In genomic region chr14:77141592-77142288, GRCh38 we compare ENCODE assay signal across 8 cellular contexts. TPM values are rescaled to one million over a fixed set of nuclear protein-coding genes. Genes with fewer than 3 reads are reported as not detected.
DNase-seq lines count a peak whose midpoint lies in the region; ATAC-seq, FAIRE-seq and TF ChIP-seq lines count a peak whose summit lies in the region.

ZDHHC22 (minus strand) TSS chr14:77141791; CDS start chr14:77139738, 2,053 bp downstream.

- H3K4me3 ChIP-seq in endothelial cell of umbilical vein (replicated peaks in 1 of 3; ENCODE audit: insufficient read depth in 1 of 3, low read depth in 1 of 3, low read length in 3 of 3) (peak within 1 kb of the TSS in 2 of 3 experiments; percentile 6 to 34), gastroesophageal sphincter (peak within 1 kb of the TSS in 1 of 2 donors; percentile 47)

- H2AFZ ChIP-seq in endothelial cell of umbilical vein (ENCODE audit: low read depth, low read length): peak within 1 kb of the TSS; percentile 51

- TF ChIP-seq CTCF in endothelial cell of umbilical vein (IDR thresholded peaks at IDR 0.05; ENCODE audit: extremely low read depth in 1 of 2, insufficient read depth in 1 of 2, low read depth in 1 of 2, low read length in 2 of 2): no peak
- no peak for TF ChIP-seq CTCF in osteocyte (IDR thresholded peaks at IDR 0.05)
- TF ChIP-seq CTCF in gastroesophageal sphincter (IDR thresholded peaks at IDR 0.05): no peak

- peaks cover 18% of the 10 kb centered on the region for H3K4me1 Mint-ChIP-seq in osteocyte (ENCODE audit: unreplicated experiment)

- no peak for FAIRE-seq in endothelial cell of umbilical vein (lab: Jason Lieb, UNC)

- H3K4me3 Mint-ChIP-seq in osteocyte (ENCODE audit: unreplicated experiment): peak within 1 kb of the TSS; percentile 62

- H3K27ac ChIP-seq in endothelial cell of umbilical vein (ENCODE audit: insufficient read depth, low read depth, low read length): no peak within 1 kb of the TSS
- H3K27ac ChIP-seq in gastroesophageal sphincter: no peak within 1 kb of the TSS

- H3K9me3 ChIP-seq in endothelial cell of umbilical vein (replicated peaks; ENCODE audit: control insufficient read depth, insufficient read depth, low read length): no peaks in the 10 kb centered on the region
- no peaks in the 10 kb centered on the region for H3K9me3 ChIP-seq in gastroesophageal sphincter

- no peak for TF ChIP-seq POLR2A in endothelial cell of umbilical vein (IDR thresholded peaks at IDR 0.05; ENCODE audit: low read depth, low read length)
- no peak for TF ChIP-seq POLR2A in gastroesophageal sphincter (IDR thresholded peaks at IDR 0.05)

- intact Hi-C loops in endothelial cell of umbilical vein (cut with micrococcal nuclease): loop anchor here (2.0 kb wide), 3 partner anchors 65 to 179 kb away; partner anchors contain the start of genes GSTZ1 and POMT2

- no peaks in the 10 kb centered on the region for H3K36me3 Mint-ChIP-seq in osteocyte (ENCODE audit: unreplicated experiment)

- no peak within 1 kb of the TSS for H3K9ac ChIP-seq in endothelial cell of umbilical vein (replicated peaks; ENCODE audit: extremely low read depth, insufficient read depth, low read length)

- no TSS peak for BruUV-seq in endothelial cell of umbilical vein (replicated peaks; lab: Mats Ljungman, UMichigan)

- POLR2A ChIA-PET in endothelial cell of umbilical vein (lab: Charles Lee): no interaction called here

- peaks cover 77% of the 10 kb centered on the region for H3K27me3 Mint-ChIP-seq in osteocyte (ENCODE audit: unreplicated experiment)

- dilution Hi-C loops in endothelial cell of umbilical vein (cut with MboI; ENCODE audit: extremely low pct_ligation_motif_present, low sequenced_read_pairs): no loop called here

- TF ChIP-seq EP300 in gastroesophageal sphincter (IDR thresholded peaks at IDR 0.05): no peak

- no peaks in the 10 kb centered on the region for H3K79me2 ChIP-seq in endothelial cell of umbilical vein (ENCODE audit: control insufficient read depth, insufficient read depth, low read length)

- DNase-seq in DMS 273 (lab: John Stamatoyannopoulos, UW; ENCODE audit: unreplicated experiment) (peak; percentile 95), NCI-H2227 (lab: John Stamatoyannopoulos, UW; ENCODE audit: unreplicated experiment) (peak; percentile 76), endothelial cell of umbilical vein (ENCODE audit: low read depth, low spot score) (no peak), osteocyte (ENCODE audit: extremely low spot score, unreplicated experiment) (no peak), DMS153 treated with DMSO at 0.1 percent for 48 hours (lab: John Stamatoyannopoulos, UW; ENCODE audit: unreplicated experiment) (no peak), NCI-H226 (no peak)

- H3K27ac Mint-ChIP-seq in osteocyte (ENCODE audit: unreplicated experiment): no peak within 1 kb of the TSS

- H3K9me3 Mint-ChIP-seq in osteocyte (ENCODE audit: unreplicated experiment): no peaks in the 10 kb centered on the region

- no peaks in the 10 kb centered on the region for H3K36me3 ChIP-seq in endothelial cell of umbilical vein (ENCODE audit: control insufficient read depth in 2 of 2, extremely low read depth in 1 of 2, insufficient read depth in 2 of 2, low read length in 2 of 2)
- no peaks in the 10 kb centered on the region for H3K36me3 ChIP-seq in gastroesophageal sphincter

- peak within 1 kb of the TSS; percentile 57 for H3K4me2 ChIP-seq in endothelial cell of umbilical vein (ENCODE audit: insufficient read depth, low read length)

- H3K4me1 ChIP-seq in endothelial cell of umbilical vein (ENCODE audit: control insufficient read depth, extremely low read depth, insufficient read depth, low read length): peaks cover 13% of the 10 kb centered on the region
- peaks cover 0 to 31% (median 14%) of the 10 kb centered on the region in 3 donors for H3K4me1 ChIP-seq in gastroesophageal sphincter

- ATAC-seq in HG02678 (IDR thresholded peaks at IDR 0.05; ENCODE audit: unreplicated experiment): no peak
- ATAC-seq in gastroesophageal sphincter: no peak

- peaks cover 63 to 69% of the 10 kb centered on the region in 2 experiments for H3K27me3 ChIP-seq in endothelial cell of umbilical vein (ENCODE audit: control insufficient read depth in 2 of 2, insufficient read depth in 2 of 2, low read length in 2 of 2)
- peaks cover 100% of the 10 kb centered on the region for H3K27me3 ChIP-seq in gastroesophageal sphincter

- H3K9me1 ChIP-seq in endothelial cell of umbilical vein (replicated peaks; ENCODE audit: control insufficient read depth, extremely low read depth, insufficient read depth, low read length): no peaks in the 10 kb centered on the region

- no peaks in the 10 kb centered on the region for H4K20me1 ChIP-seq in endothelial cell of umbilical vein (replicated peaks; ENCODE audit: control insufficient read depth, extremely low read depth, insufficient read depth, low read length)

- CTCF ChIA-PET in endothelial cell of umbilical vein (lab: Charles Lee): interaction anchor here (0.9 to 2.7 kb wide), 5 partner anchors 8 to 269 kb away, joined by 3 to 20 read pairs (median 4); no protein-coding TSS in a partner anchor

- 0 to 17% methylated on average over 1 to 5 of the region's 36 CpGs for WGBS in gastroesophageal sphincter (ENCODE audit: low coverage in 1 of 2), 2 donors

TF ChIP-seq in endothelial cell of umbilical vein, 7 proteins besides CTCF, POLR2A, EP300 and RAD21:
- TF ChIP-seq GATA2 (IDR thresholded peaks at IDR 0.05; ENCODE audit: insufficient read depth, insufficient read length, low read depth, low read length) (no peak), MAX (IDR thresholded peaks at IDR 0.05; ENCODE audit: insufficient read depth, insufficient read length) (no peak), POLR2AphosphoS5 (IDR thresholded peaks at IDR 0.05; ENCODE audit: insufficient read depth, low read depth, low read length) (no peak), MYC (IDR thresholded peaks at IDR 0.05; ENCODE audit: low read depth, low read length) (no peak), FOS (IDR thresholded peaks at IDR 0.05; ENCODE audit: borderline replicate concordance, insufficient read depth, low read length) (no peak), JUN (IDR thresholded peaks at IDR 0.05; ENCODE audit: borderline replicate concordance, insufficient read depth, insufficient read length, low read depth) (no peak), EZH2 (IDR thresholded peaks at IDR 0.05; ENCODE audit: borderline replicate concordance, low read depth, low read length, severe bottlenecking) (no peak)

RNA-seq across cellular contexts. Expression of gene ZDHHC22, which starts in this region (rescaled TPM):
- total RNA-seq in endothelial cell of umbilical vein: 0.24 and 0.28 TPM in 2 replicates
- 0.03 and 0.08 TPM in 2 replicates for polyA plus RNA-seq in endothelial cell of umbilical vein
- polyA plus RNA-seq in endothelial cell of umbilical vein (2011; cell fraction: cytosol; rRNA removed): 0.03 and 0.04 TPM in 2 replicates
- 0.06 TPM in 1 of 2 replicates, not detected in the other for polyA plus RNA-seq in endothelial cell of umbilical vein (2011; cell fraction: nucleus; rRNA removed)
- 0.04 TPM in 1 of 2 replicates, not detected in the other for polyA plus RNA-seq in endothelial cell of umbilical vein (2012)
- 0.04 TPM in 1 of 2 replicates, not detected in the other for polyA minus RNA-seq in endothelial cell of umbilical vein
- not detected for polyA minus RNA-seq in endothelial cell of umbilical vein (2011; cell fraction: cytosol; rRNA and poly(A)+ RNA removed)
- polyA minus RNA-seq in endothelial cell of umbilical vein (2011; cell fraction: nucleus; rRNA and poly(A)+ RNA removed): not detected in 2 replicates
- 0.10 and 0.16 TPM in 2 replicates for total RNA-seq in osteocyte
- total RNA-seq in gastroesophageal sphincter: under 1 TPM in 2 of 4 donors, not detected in 2; 0.12 to 0.40 TPM

Comparison
In these comparisons a context has a peak if more than half of its experiments do, and no peak if none do; other contexts are left out.
1. DNase-seq: peak in DMS 273 (single experiment) and NCI-H2227 (single experiment); none in endothelial cell of umbilical vein (single experiment), osteocyte (single experiment), DMS153 treated with DMSO at 0.1 percent for 48 hours (single experiment) and NCI-H226 (single experiment).